In the genomic region with DNA sequence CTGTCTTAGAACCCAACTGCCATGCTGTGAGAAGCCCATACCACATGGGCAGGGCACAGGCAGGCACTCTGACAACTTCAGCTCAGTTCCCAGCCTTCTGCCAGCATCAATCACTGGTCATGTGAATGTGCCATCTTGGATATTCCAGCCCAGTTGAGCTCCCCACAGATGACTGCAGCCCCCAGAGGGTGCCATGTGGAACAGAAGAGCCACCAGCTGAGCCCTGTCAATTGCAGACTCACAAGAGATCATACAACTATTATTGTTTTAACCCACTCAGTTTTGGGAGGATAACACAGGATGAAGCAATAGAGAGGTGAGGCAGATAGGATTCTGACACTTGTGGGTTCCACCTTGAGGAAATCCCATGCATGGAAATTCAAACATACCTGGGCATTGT, we compare ENCODE assay signal across 29 cellular contexts.
"Had no signal": no experiment of that assay in that cellular context is flagged by ENCODE, and none has a peak within 500 bp of the region (broad histone marks: within the 10 kb centered on the region; RNA-seq: fewer than 3 reads in every experiment).

No MANE protein-coding gene starts in this region.

- H3K4me1 Mint-ChIP-seq: memory B cell had no signal

- H3K4me3 ChIP-seq: colonic mucosa, esophagus squamous epithelium, gastrocnemius medialis, heart right ventricle, left lung, lung, mucosa of descending colon had no signal

- H3K36me3 Mint-ChIP-seq: memory B cell, mesothelial cell of epicardium had no signal

- H3K4me1 ChIP-seq: colonic mucosa, esophagus squamous epithelium, gastrocnemius medialis, heart right ventricle, left lung had no signal

- H3K9me3 ChIP-seq: colonic mucosa, gastrocnemius medialis, mucosa of descending colon had no signal

- FAIRE-seq: endometrium, islet of Langerhans, keratinocyte had no signal

- H3K27me3 ChIP-seq: colonic mucosa had no signal

- H3K27ac Mint-ChIP-seq: dendritic cell treated with granulocyte-macrophage colony-stimulating factor and Interleukin-4, amounts not matched to agents 40 ng/mL and 50 ng/mL, for 4 days; effector memory CD8-positive, alpha-beta T cell; endodermal cell; memory B cell; mesothelial cell of epicardium had no signal

- ATAC-seq: effector memory CD8-positive, alpha-beta T cell; esophagus mucosa; gastrocnemius medialis; heart right ventricle; left cardiac atrium; left lung; left ventricle myocardium superior; mucosa of descending colon had no signal

- H3K36me3 ChIP-seq: colonic mucosa, esophagus squamous epithelium, gastrocnemius medialis, heart right ventricle, left lung had no signal

- DNase-seq: colonic mucosa; cortex of kidney; effector CD8-positive, alpha-beta T cell; effector memory CD8-positive, alpha-beta T cell; endodermal cell; erythroblast; esophagus squamous epithelium; foreskin fibroblast; foreskin melanocyte; gastrocnemius medialis; glutamatergic neuron; head of caudate nucleus; heart right ventricle; hippocampal formation; left cardiac atrium; left lung; left ventricle myocardium superior; mammary epithelial cell; mesendoderm; mucosa of descending colon had no signal

- H3K9me3 Mint-ChIP-seq: dendritic cell treated with granulocyte-macrophage colony-stimulating factor and Interleukin-4, amounts not matched to agents 40 ng/mL and 50 ng/mL, for 4 days; effector memory CD8-positive, alpha-beta T cell; endodermal cell had no signal

- H3K27ac ChIP-seq: colonic mucosa, epithelial cell of prostate, esophagus squamous epithelium, gastrocnemius medialis, heart right ventricle, left lung had no signal

- H3K4me3 Mint-ChIP-seq: dendritic cell treated with granulocyte-macrophage colony-stimulating factor and Interleukin-4, amounts not matched to agents 40 ng/mL and 50 ng/mL, for 4 days; effector memory CD8-positive, alpha-beta T cell; endodermal cell; memory B cell; mesothelial cell of epicardium had no signal
